Comparison of ENCODE assay signal across 1 cellular context in the genomic region with DNA sequence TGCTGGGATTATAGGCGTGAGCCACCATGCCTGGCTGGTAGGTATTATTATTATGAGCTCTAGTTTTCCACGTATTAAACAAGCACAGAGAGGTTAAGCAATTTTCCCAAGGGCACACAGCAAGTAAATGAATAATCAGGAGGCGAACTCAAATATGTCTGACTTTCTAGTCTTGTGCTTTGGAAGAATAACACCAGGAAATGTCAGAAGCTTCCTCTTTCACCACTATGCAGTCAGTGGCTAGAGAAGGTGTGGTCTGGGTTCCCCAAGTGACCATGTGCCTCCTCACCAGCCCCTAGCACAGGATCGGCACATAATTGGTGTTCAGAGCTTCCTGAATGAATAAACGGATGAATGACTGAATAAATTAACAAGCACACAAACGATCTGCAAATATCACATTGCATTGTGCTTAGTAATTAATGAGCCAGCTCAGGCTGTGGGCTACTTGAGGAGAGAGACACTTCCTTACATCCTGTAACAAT.
TF ChIP-seq lines count a peak whose summit lies in the region.

No MANE protein-coding gene starts in this region.

TF ChIP-seq in SK-N-SH treated with all-trans-retinoic acid at 6 μM for 48 hours, 23 proteins besides CTCF, POLR2A, EP300 and RAD21 (continued from another document):
- TF ChIP-seq, protein P1, sequence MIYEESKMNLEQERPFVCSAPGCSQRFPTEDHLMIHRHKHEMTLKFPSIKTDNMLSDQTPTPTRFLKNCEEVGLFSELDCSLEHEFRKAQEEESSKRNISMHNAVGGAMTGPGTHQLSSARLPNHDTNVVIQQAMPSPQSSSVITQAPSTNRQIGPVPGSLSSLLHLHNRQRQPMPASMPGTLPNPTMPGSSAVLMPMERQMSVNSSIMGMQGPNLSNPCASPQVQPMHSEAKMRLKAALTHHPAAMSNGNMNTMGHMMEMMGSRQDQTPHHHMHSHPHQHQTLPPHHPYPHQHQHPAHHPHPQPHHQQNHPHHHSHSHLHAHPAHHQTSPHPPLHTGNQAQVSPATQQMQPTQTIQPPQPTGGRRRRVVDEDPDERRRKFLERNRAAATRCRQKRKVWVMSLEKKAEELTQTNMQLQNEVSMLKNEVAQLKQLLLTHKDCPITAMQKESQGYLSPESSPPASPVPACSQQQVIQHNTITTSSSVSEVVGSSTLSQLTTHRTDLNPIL (CRISPR knock-in tag; IDR thresholded peaks at IDR 0.05; ENCODE audit: low read depth): no peak
- TF ChIP-seq, protein P2, sequence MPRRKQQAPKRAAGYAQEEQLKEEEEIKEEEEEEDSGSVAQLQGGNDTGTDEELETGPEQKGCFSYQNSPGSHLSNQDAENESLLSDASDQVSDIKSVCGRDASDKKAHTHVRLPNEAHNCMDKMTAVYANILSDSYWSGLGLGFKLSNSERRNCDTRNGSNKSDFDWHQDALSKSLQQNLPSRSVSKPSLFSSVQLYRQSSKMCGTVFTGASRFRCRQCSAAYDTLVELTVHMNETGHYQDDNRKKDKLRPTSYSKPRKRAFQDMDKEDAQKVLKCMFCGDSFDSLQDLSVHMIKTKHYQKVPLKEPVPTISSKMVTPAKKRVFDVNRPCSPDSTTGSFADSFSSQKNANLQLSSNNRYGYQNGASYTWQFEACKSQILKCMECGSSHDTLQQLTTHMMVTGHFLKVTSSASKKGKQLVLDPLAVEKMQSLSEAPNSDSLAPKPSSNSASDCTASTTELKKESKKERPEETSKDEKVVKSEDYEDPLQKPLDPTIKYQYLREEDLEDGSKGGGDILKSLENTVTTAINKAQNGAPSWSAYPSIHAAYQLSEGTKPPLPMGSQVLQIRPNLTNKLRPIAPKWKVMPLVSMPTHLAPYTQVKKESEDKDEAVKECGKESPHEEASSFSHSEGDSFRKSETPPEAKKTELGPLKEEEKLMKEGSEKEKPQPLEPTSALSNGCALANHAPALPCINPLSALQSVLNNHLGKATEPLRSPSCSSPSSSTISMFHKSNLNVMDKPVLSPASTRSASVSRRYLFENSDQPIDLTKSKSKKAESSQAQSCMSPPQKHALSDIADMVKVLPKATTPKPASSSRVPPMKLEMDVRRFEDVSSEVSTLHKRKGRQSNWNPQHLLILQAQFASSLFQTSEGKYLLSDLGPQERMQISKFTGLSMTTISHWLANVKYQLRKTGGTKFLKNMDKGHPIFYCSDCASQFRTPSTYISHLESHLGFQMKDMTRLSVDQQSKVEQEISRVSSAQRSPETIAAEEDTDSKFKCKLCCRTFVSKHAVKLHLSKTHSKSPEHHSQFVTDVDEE (CRISPR knock-in tag; IDR thresholded peaks at IDR 0.05): no peak
- TF ChIP-seq PPARA (CRISPR knock-in tag; IDR thresholded peaks at IDR 0.05; ENCODE audit: borderline replicate concordance) (no peak), ZNF565 (CRISPR knock-in tag; conservative IDR thresholded peaks at IDR 0.05; ENCODE audit: low read depth) (no peak)
- TF ChIP-seq, protein P3, sequence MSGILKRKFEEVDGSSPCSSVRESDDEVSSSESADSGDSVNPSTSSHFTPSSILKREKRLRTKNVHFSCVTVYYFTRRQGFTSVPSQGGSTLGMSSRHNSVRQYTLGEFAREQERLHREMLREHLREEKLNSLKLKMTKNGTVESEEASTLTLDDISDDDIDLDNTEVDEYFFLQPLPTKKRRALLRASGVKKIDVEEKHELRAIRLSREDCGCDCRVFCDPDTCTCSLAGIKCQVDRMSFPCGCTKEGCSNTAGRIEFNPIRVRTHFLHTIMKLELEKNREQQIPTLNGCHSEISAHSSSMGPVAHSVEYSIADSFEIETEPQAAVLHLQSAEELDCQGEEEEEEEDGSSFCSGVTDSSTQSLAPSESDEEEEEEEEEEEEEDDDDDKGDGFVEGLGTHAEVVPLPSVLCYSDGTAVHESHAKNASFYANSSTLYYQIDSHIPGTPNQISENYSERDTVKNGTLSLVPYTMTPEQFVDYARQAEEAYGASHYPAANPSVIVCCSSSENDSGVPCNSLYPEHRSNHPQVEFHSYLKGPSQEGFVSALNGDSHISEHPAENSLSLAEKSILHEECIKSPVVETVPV (CRISPR knock-in tag; IDR thresholded peaks at IDR 0.05): no peak
